Comparison of ENCODE assay signal across 27 cellular contexts in genomic region chr1:54614024-54614423, GRCh38. TPM values are rescaled to one million over a fixed set of nuclear protein-coding genes. Genes with fewer than 3 reads are reported as not detected.
DNase-seq lines count a peak whose midpoint lies in the region; ATAC-seq and TF ChIP-seq lines count a peak whose summit lies in the region.
"Had no signal": no experiment of that assay in that cellular context is flagged by ENCODE, and none has a peak within 500 bp of the region (broad histone marks: within the 10 kb centered on the region; RNA-seq: fewer than 3 reads in every experiment).

No MANE protein-coding gene starts in this region.

- in situ Hi-C loops in Panc1 (cut with HindIII; ENCODE audit: low pct_unique_long_range_greater_than_20kb, low sequenced_read_pairs): no loop called here

- peaks cover 11% of the 10 kb centered on the region for H3K36me3 Mint-ChIP-seq in endothelial cell (ENCODE audit: low read depth, unreplicated experiment)
- no peaks in the 10 kb centered on the region for H3K36me3 Mint-ChIP-seq in mesothelial cell of epicardium
- H3K36me3 Mint-ChIP-seq: CD4-positive, CD25-positive, alpha-beta regulatory T cell; IgD-negative memory B cell had no signal

- no peaks in the 10 kb centered on the region for H3K9me3 ChIP-seq in Panc1 (ENCODE audit: control insufficient read depth, insufficient read depth, low read depth, low read length)
- no peaks in the 10 kb centered on the region for H3K9me3 ChIP-seq in sigmoid colon
- no peaks in the 10 kb centered on the region for H3K9me3 ChIP-seq in colonic mucosa
- H3K9me3 ChIP-seq: BLaER1, Peyer's patch, SK-N-SH had no signal

- CTCF ChIA-PET in Panc1 (lab: Charles Lee): no interaction called here

- H3K4me3 ChIP-seq in Panc1 (ENCODE audit: low read depth in 2 of 2, low read length in 2 of 2): no peak overlapping the region
- H3K4me3 ChIP-seq in sigmoid colon: no peak overlapping the region
- no peak overlapping the region for H3K4me3 ChIP-seq in colonic mucosa
- H3K4me3 ChIP-seq: BLaER1, Peyer's patch had no signal

- no peak overlapping the region for H3K9ac ChIP-seq in colonic mucosa (ENCODE audit: low read depth in 2 of 2, low read length in 2 of 2)
- H3K9ac ChIP-seq: BLaER1, KMS-11, SK-N-SH had no signal

- H3K27ac Mint-ChIP-seq in endothelial cell (ENCODE audit: unreplicated experiment) (peak overlapping the region; percentile 31), mesothelial cell of epicardium (no peak overlapping the region)
- H3K27ac Mint-ChIP-seq: CD4-positive, CD25-positive, alpha-beta regulatory T cell; IgD-negative memory B cell had no signal

- TF ChIP-seq POLR2A in sigmoid colon (IDR thresholded peaks at IDR 0.05): no peak

- H3K4me1 ChIP-seq in Panc1 (ENCODE audit: control insufficient read depth, insufficient read depth, low read length) (peaks cover 4% of the 10 kb centered on the region; the same call in 1 of the 2 replicates), sigmoid colon (no peaks in the 10 kb centered on the region), colonic mucosa (no peaks in the 10 kb centered on the region)

- TF ChIP-seq EP300 in sigmoid colon (IDR thresholded peaks at IDR 0.05): no peak

- H3K27ac ChIP-seq in Panc1 (ENCODE audit: low read length): no peak overlapping the region
- no peak overlapping the region for H3K27ac ChIP-seq in sigmoid colon
- H3K27ac ChIP-seq in colonic mucosa: no peak overlapping the region
- H3K27ac ChIP-seq: BLaER1, KMS-11, Peyer's patch had no signal

- POLR2A ChIA-PET in Panc1 (lab: Charles Lee): no interaction called here

- TF ChIP-seq CTCF in Panc1 (IDR thresholded peaks at IDR 0.05) (no peak), endothelial cell (IDR thresholded peaks at IDR 0.05; ENCODE audit: unreplicated experiment) (no peak), sigmoid colon (IDR thresholded peaks at IDR 0.05) (no peak), colonic mucosa (IDR thresholded peaks at IDR 0.05) (no peak), mesothelial cell of epicardium (IDR thresholded peaks at IDR 0.05; ENCODE audit: unreplicated experiment) (no peak)

- 70 to 76% methylated on average over 2 of the region's 2 CpGs for WGBS in sigmoid colon, 2 donors

- H3K4me3 Mint-ChIP-seq in endothelial cell (ENCODE audit: unreplicated experiment) (no peak overlapping the region), mesothelial cell of epicardium (no peak overlapping the region)
- H3K4me3 Mint-ChIP-seq: CD4-positive, CD25-positive, alpha-beta regulatory T cell; IgD-negative memory B cell had no signal

- DNase-seq in D341Med (ENCODE audit: low spot score) (peak; percentile 2), Panc1 (ENCODE audit: low read depth, low spot score) (no peak), endothelial cell (ENCODE audit: low spot score) (no peak), sigmoid colon (peak; percentile 13), colonic mucosa (no peak), GF-D8 (lab: John Stamatoyannopoulos, UW) (no peak), mesothelial cell of epicardium (ENCODE audit: low spot score in 2 of 2, unreplicated experiment in 2 of 2) (no peak)
- DNase-seq: CD4-positive, CD25-positive, alpha-beta regulatory T cell; DMS53; NCI-H1048; NCI-H1417; NCI-H1694; NCI-H2029 treated with DMSO at 0.1 percent for 48 hours; NCI-H2227 treated with DMSO at 0.1 percent for 48 hours; NCI-H510A; NCI-H69; SK-N-SH; SW 1271 had no signal

- ATAC-seq in Panc1 (peak; percentile 68), HG03571 (IDR thresholded peaks at IDR 0.05; ENCODE audit: unreplicated experiment) (no peak)

- H3K4me1 Mint-ChIP-seq in endothelial cell (ENCODE audit: unreplicated experiment): peaks cover 36% of the 10 kb centered on the region
- H3K4me1 Mint-ChIP-seq in mesothelial cell of epicardium: no peaks in the 10 kb centered on the region
- H3K4me1 Mint-ChIP-seq: CD4-positive, CD25-positive, alpha-beta regulatory T cell had no signal

- H3K27me3 Mint-ChIP-seq in endothelial cell (ENCODE audit: unreplicated experiment): peaks cover 9% of the 10 kb centered on the region
- no peaks in the 10 kb centered on the region for H3K27me3 Mint-ChIP-seq in mesothelial cell of epicardium (ENCODE audit: low read depth)

- H3K36me3 ChIP-seq in Panc1 (ENCODE audit: control insufficient read depth, insufficient read depth, low read length) (no peaks in the 10 kb centered on the region), sigmoid colon (peaks cover 0 to 8% (median 1%) of the 10 kb centered on the region in 4 donors), colonic mucosa (no peaks in the 10 kb centered on the region)
- H3K36me3 ChIP-seq: BLaER1 had no signal

- H3K27me3 ChIP-seq in Panc1 (ENCODE audit: control insufficient read depth, insufficient read depth, low read length) (no peaks in the 10 kb centered on the region), sigmoid colon (no peaks in the 10 kb centered on the region), colonic mucosa (no peaks in the 10 kb centered on the region)
- H3K27me3 ChIP-seq: BLaER1, Peyer's patch had no signal

- H3K9me3 Mint-ChIP-seq in endothelial cell (ENCODE audit: unreplicated experiment): no peaks in the 10 kb centered on the region
- no peaks in the 10 kb centered on the region for H3K9me3 Mint-ChIP-seq in mesothelial cell of epicardium
- H3K9me3 Mint-ChIP-seq: CD4-positive, CD25-positive, alpha-beta regulatory T cell had no signal

- BruUV-seq in Panc1 (replicated peaks; lab: Mats Ljungman, UMichigan): no TSS peak

- intact Hi-C loops in Panc1 (cut with micrococcal nuclease; ENCODE audit: unreplicated experiment): no loop called here
- intact Hi-C loops in sigmoid colon (cut with DNase I): no loop called here
- intact Hi-C loops in colonic mucosa (cut with DNase I): no loop called here

RNA-seq across cellular contexts. Expression of gene FAM151A, which starts 9.3 kb away (rescaled TPM):
- total RNA-seq in Panc1 (2021; ENCODE audit: unreplicated experiment) (not detected), endothelial cell (ENCODE audit: unreplicated experiment) (not detected), sigmoid colon (not detected), colonic mucosa (1 to 10 TPM in 1 of 2 donors, under 1 TPM in 1; 0.66 to 2.8 TPM), mesothelial cell of epicardium (not detected in 3 replicates)
- polyA plus RNA-seq in Panc1 (2012; ENCODE audit: insufficient read length): not detected
- 1 to 10 TPM; 3.2 to 5.4 (median 3.7) TPM for polyA plus RNA-seq in sigmoid colon
- total RNA-seq: CD4-positive, CD25-positive, alpha-beta regulatory T cell; Daoy; H4; OCI-LY7 had no signal
- polyA plus RNA-seq: AG04450; CD4-positive, CD25-positive, alpha-beta regulatory T cell; IgD-negative memory B cell; SK-N-SH had no signal

RNA-seq across cellular contexts. Expression of gene MROH7, which starts 27.6 kb away (rescaled TPM):
- total RNA-seq in Panc1 (2021; ENCODE audit: unreplicated experiment) (not detected), endothelial cell (ENCODE audit: unreplicated experiment) (3.3 TPM), sigmoid colon (10 to 100 TPM; 11.2 to 23.0 (median 15.9) TPM), colonic mucosa (1 to 10 TPM; 3.7 to 5.5 TPM), mesothelial cell of epicardium (4.0 to 4.3 TPM (median 4.2 TPM) in 3 replicates)
- polyA plus RNA-seq in Panc1 (2012; ENCODE audit: insufficient read length): not detected
- polyA plus RNA-seq in sigmoid colon: 1 to 10 TPM in 2 of 3 donors, under 1 TPM in 1; 0.69 to 4.3 (median 1.8) TPM
- total RNA-seq: CD4-positive, CD25-positive, alpha-beta regulatory T cell; Daoy; H4; OCI-LY7 had no signal
- polyA plus RNA-seq: AG04450; CD4-positive, CD25-positive, alpha-beta regulatory T cell; IgD-negative memory B cell had no signal

Comparison
In these comparisons a context has a peak if more than half of its experiments do, and no peak if none do; other contexts are left out.
1. DNase-seq: peak in D341Med (single experiment) and sigmoid colon (single experiment); none in Panc1 (single experiment), endothelial cell (single experiment), colonic mucosa (single experiment), GF-D8 (single experiment) and mesothelial cell of epicardium (0 of 2).